Comparison of ENCODE assay signal across 17 cellular contexts in the genomic region with DNA sequence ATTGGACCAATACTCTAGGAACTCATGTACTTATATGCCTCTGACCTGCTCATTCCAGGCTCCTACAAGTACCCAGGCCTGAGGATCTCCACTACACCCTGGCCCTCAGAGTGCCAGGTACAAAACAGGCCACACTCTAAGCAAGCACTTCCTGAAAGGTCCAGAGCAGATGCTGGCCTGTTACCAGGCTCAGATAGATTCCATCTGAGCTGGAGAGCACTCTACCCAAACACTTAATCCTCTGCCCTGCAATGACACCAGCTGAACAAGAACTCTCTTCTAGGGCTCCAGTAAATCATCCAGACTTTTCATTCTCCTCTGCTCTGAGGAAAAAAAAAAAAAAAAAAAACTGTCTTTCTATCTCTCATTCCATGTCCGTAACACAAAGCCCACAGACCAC. TPM values are rescaled to one million over a fixed set of nuclear protein-coding genes. Genes with fewer than 3 reads are reported as not detected.
DNase-seq lines count a peak whose midpoint lies in the region; ATAC-seq, FAIRE-seq and TF ChIP-seq lines count a peak whose summit lies in the region.
"Had no signal": no experiment of that assay in that cellular context is flagged by ENCODE, and none has a peak within 500 bp of the region (broad histone marks: within the 10 kb centered on the region; RNA-seq: fewer than 3 reads in every experiment).

No MANE protein-coding gene starts in this region.

- no peak overlapping the region for H4K8ac ChIP-seq in mesenchymal stem cell (ENCODE audit: low read length)

- H3K4me2 ChIP-seq in mesenchymal stem cell (ENCODE audit: low read length, poor library complexity, severe bottlenecking), result no peak overlapping the region

- WGBS in mesenchymal stem cell, result 88% methylated on average over 1 of the region's 1 CpG

- H3K14ac ChIP-seq in mesenchymal stem cell (ENCODE audit: low read length in 2 of 2), result no peak overlapping the region

- H3K27me3 ChIP-seq in bronchial epithelial cell (ENCODE audit: control insufficient read depth, insufficient read depth, low read length), result no peaks in the 10 kb centered on the region
- no peaks in the 10 kb centered on the region for H3K27me3 ChIP-seq in mesenchymal stem cell (ENCODE audit: control insufficient read depth in 1 of 2, insufficient read depth in 1 of 2, low read length in 2 of 2)
- no peaks in the 10 kb centered on the region for H3K27me3 ChIP-seq in tibial artery
- H3K27me3 ChIP-seq: right lobe of liver had no signal

- H3K4me1 ChIP-seq in mesenchymal stem cell (ENCODE audit: control insufficient read depth, insufficient read depth, low read depth, low read length) (peaks cover 26% of the 10 kb centered on the region), tibial artery (peaks cover 0 to 85% (median 67%) of the 10 kb centered on the region in 4 donors), kidney (ENCODE audit: control insufficient read depth in 1 of 2, insufficient read depth in 1 of 2, low read depth in 1 of 2, low read length in 2 of 2) (peaks cover 12 to 22% of the 10 kb centered on the region in 2 donors)

- H3K9me3 ChIP-seq in mesenchymal stem cell (ENCODE audit: control insufficient read depth, low read length), result no peaks in the 10 kb centered on the region
- H3K9me3 ChIP-seq in tibial artery, result no peaks in the 10 kb centered on the region
- H3K9me3 ChIP-seq in kidney (ENCODE audit: control insufficient read depth in 1 of 2, low read length in 2 of 2), result no peaks in the 10 kb centered on the region
- H3K9me3 ChIP-seq: right lobe of liver had no signal

- H2AFZ ChIP-seq in mesenchymal stem cell (ENCODE audit: low read depth, low read length), result no peak overlapping the region

- H2BK12ac ChIP-seq in mesenchymal stem cell (ENCODE audit: low read length in 2 of 2), result no peak overlapping the region

- H3K4me3 ChIP-seq in bronchial epithelial cell (ENCODE audit: low read depth, low read length) (no peak overlapping the region), mesenchymal stem cell (ENCODE audit: insufficient read depth in 1 of 2, low read depth in 1 of 2, low read length in 2 of 2) (peak overlapping the region in 1 of 2 experiments; percentile 38), tibial artery (no peak overlapping the region), kidney (ENCODE audit: low read length in 2 of 2) (no peak overlapping the region)
- H3K4me3 ChIP-seq: right lobe of liver had no signal

- peak overlapping the region; percentile 85 for H3K9ac ChIP-seq in mesenchymal stem cell (ENCODE audit: low read length)
- H3K9ac ChIP-seq in kidney (ENCODE audit: low read length in 2 of 2), result no peak overlapping the region

- H3K18ac ChIP-seq in mesenchymal stem cell (ENCODE audit: low read depth in 1 of 2, low read length in 2 of 2), result peak overlapping the region in 1 of 2 experiments; percentile 25

- H2AK5ac ChIP-seq in mesenchymal stem cell (ENCODE audit: low read length, severe bottlenecking), result no peak overlapping the region

- intact Hi-C loops in tibial artery (cut with DNase I; ENCODE audit: low total_unique reads) (no loop called here), kidney (cut with DNase I) (no loop called here)

- FAIRE-seq in bronchial epithelial cell (lab: Jason Lieb, UNC), result peak; percentile 81
- no peak for FAIRE-seq in kidney (lab: Jason Lieb, UNC)

- H3K79me1 ChIP-seq in mesenchymal stem cell (replicated peaks; ENCODE audit: low read length, poor library complexity, severe bottlenecking), result peaks cover 46% of the 10 kb centered on the region

- H3K4ac ChIP-seq in mesenchymal stem cell (ENCODE audit: low read depth in 1 of 2, low read length in 2 of 2), result no peak overlapping the region

- no peaks in the 10 kb centered on the region for H3K36me3 ChIP-seq in bronchial epithelial cell (ENCODE audit: control insufficient read depth, insufficient read depth, low read length)
- H3K36me3 ChIP-seq in mesenchymal stem cell (ENCODE audit: control insufficient read depth in 1 of 2, insufficient read depth in 2 of 2, low read depth in 1 of 2, low read length in 2 of 2), result peaks cover 0 to 7% of the 10 kb centered on the region in 2 experiments
- no peaks in the 10 kb centered on the region for H3K36me3 ChIP-seq in tibial artery
- no peaks in the 10 kb centered on the region for H3K36me3 ChIP-seq in kidney (ENCODE audit: control insufficient read depth in 1 of 2, insufficient read depth in 2 of 2, low read length in 2 of 2)
- H3K36me3 ChIP-seq: right lobe of liver had no signal

- DNase-seq in NCI-H2196 treated with DMSO at 0.1 percent for 48 hours (lab: John Stamatoyannopoulos, UW; ENCODE audit: unreplicated experiment), result peak; percentile 9
- DNase-seq in NCI-H2196 (lab: John Stamatoyannopoulos, UW; ENCODE audit: unreplicated experiment), result no peak
- no peak for DNase-seq in bronchial epithelial cell (ENCODE audit: low read depth)
- DNase-seq in mesenchymal stem cell, result peak; percentile 65
- DNase-seq in tibial artery, result no peak
- DNase-seq in caudate nucleus (lab: John Stamatoyannopoulos, UW), result no peak
- no peak for DNase-seq in kidney
- DNase-seq: 8988T; activated CD4-positive, CD25-positive, alpha-beta regulatory T cell; activated naive CD4-positive, alpha-beta T cell treated with anti-CD3 and anti-CD28 coated beads, Interleukin-2, amount 10 ng/mL, durations not matched to agents 7 days and 5 days; effector CD8-positive, alpha-beta T cell; H9 had no signal

- no peak for ATAC-seq in GM21529 (IDR thresholded peaks at IDR 0.05; ENCODE audit: unreplicated experiment)
- ATAC-seq: Panc1; right lobe of liver; stimulated activated memory B cell treated with anti-CD40 and anti-IgM and Interleukin-4, amounts not matched to agents 10 μg/mL and 1 μg/mL and 100 μg/mL, for 72 hours had no signal

- H3K27ac ChIP-seq in mesenchymal stem cell (ENCODE audit: low read length, poor library complexity, severe bottlenecking) (no peak overlapping the region), tibial artery (peak overlapping the region; percentile 57 to 95), caudate nucleus (ENCODE audit: low read depth, low read length) (no peak overlapping the region), kidney (ENCODE audit: low read depth in 2 of 2, low read length in 2 of 2) (no peak overlapping the region)
- H3K27ac ChIP-seq: right lobe of liver had no signal

- H4K91ac ChIP-seq in mesenchymal stem cell (ENCODE audit: low read length), result no peak overlapping the region

- no peak for TF ChIP-seq CTCF in bronchial epithelial cell (IDR thresholded peaks at IDR 0.05; ENCODE audit: insufficient read depth, low read length, severe bottlenecking)
- no peak for TF ChIP-seq CTCF in tibial artery (IDR thresholded peaks at IDR 0.05)
- no peak for TF ChIP-seq CTCF in kidney (IDR thresholded peaks at IDR 0.05; ENCODE audit: borderline replicate concordance, extremely low read depth, insufficient read depth)

- H2BK120ac ChIP-seq in mesenchymal stem cell (ENCODE audit: low read depth, low read length), result no peak overlapping the region

- H2BK15ac ChIP-seq in mesenchymal stem cell (ENCODE audit: low read depth, poor library complexity, severe bottlenecking), result no peak overlapping the region

- no peak overlapping the region for H2BK5ac ChIP-seq in mesenchymal stem cell (ENCODE audit: low read depth, low read length, poor library complexity, severe bottlenecking)

- H3K23ac ChIP-seq in mesenchymal stem cell (ENCODE audit: low read length in 2 of 2), result no peak overlapping the region

RNA-seq across cellular contexts. Expression of gene P4HA2, which starts 2.9 kb away (rescaled TPM):
- total RNA-seq in bronchial epithelial cell, result 174 and 190 TPM in 2 replicates
- polyA plus RNA-seq in mesenchymal stem cell (2013, experiment 1 of 2), result 110 TPM
- polyA plus RNA-seq in mesenchymal stem cell (2013, experiment 2 of 2), result 108 TPM
- total RNA-seq in kidney, result 32.5 TPM
- 54.1 TPM for polyA plus RNA-seq in kidney (ENCODE audit: insufficient read depth, low read depth, low replicate concordance)

RNA-seq across cellular contexts. Expression of gene PDLIM4, which starts 32.8 kb away (rescaled TPM):
- total RNA-seq in bronchial epithelial cell, result 12.9 and 18.8 TPM in 2 replicates
- polyA plus RNA-seq in mesenchymal stem cell (2013, experiment 1 of 2), result 33.9 TPM
- polyA plus RNA-seq in mesenchymal stem cell (2013, experiment 2 of 2), result 34.0 TPM
- 47.0 TPM for total RNA-seq in kidney
- polyA plus RNA-seq in kidney (ENCODE audit: insufficient read depth, low read depth, low replicate concordance), result 31.6 TPM
- total RNA-seq: G401 had no signal

Comparison
In these comparisons a context has a peak if more than half of its experiments do, and no peak if none do; other contexts are left out.
1. DNase-seq: peak in NCI-H2196 treated with DMSO at 0.1 percent for 48 hours (single experiment) and mesenchymal stem cell (single experiment); none in NCI-H2196 (single experiment), bronchial epithelial cell (single experiment), tibial artery (0 of 2), caudate nucleus (0 of 61) and kidney (single experiment).
2. H3K27ac ChIP-seq: peak in tibial artery (2 of 2); none in mesenchymal stem cell (single experiment), caudate nucleus (single experiment) and kidney (0 of 2).